8 cellular contexts compared by ENCODE assay signal in the genomic region with DNA sequence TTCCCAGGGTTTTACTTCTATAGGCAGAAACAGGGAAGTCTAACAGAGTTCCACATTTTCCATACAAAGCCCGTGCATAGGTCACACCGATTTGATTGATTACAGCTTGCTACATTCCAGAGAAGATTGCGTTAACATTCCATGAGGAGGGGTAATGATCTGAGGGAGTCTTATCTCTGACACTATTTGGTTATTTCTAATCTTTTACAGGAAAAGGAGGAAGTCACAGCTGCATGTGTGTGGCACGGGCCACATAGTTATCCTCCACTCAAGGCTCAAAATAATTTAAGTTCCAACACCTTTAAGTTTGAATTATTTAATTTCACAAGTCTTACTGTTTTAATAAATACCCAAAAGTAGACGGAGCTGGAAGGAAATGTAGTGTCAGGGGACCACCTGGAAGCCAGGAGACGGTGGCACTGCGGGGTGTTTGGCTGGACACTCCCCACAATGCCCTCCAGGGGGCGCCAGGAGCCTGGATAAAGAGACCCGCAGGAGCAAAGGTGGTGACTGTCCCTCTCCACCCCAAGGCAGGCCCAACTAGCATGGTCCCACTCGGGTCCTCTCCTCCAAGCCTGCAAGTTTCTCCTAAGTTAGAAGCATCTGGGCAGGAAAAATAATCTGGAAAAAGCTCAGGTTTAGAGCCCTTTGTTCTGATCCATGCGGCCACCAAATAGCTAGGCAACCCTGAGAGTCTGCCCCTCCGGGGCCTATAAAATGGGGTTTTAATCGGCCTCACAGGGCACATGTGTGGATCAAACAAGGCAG. TPM values are rescaled to one million over a fixed set of nuclear protein-coding genes. Genes with fewer than 3 reads are reported as not detected.
DNase-seq lines count a peak whose midpoint lies in the region; ATAC-seq and TF ChIP-seq lines count a peak whose summit lies in the region.

No MANE protein-coding gene starts in this region.

- no peaks in the 10 kb centered on the region for H3K79me2 ChIP-seq in GM23248 (ENCODE audit: insufficient read depth)

- no peak for ATAC-seq in HG03097 (IDR thresholded peaks at IDR 0.05; ENCODE audit: low FRiP score, unreplicated experiment)

- H3K4me2 ChIP-seq in GM23248 (ENCODE audit: unreplicated experiment), result no peak overlapping the region

- H3K27ac ChIP-seq in AG04450 (ENCODE audit: low read depth, low read length), result no peak overlapping the region
- no peak overlapping the region for H3K27ac ChIP-seq in GM23248

- no peaks in the 10 kb centered on the region for H3K9me2 ChIP-seq in GM23248 (ENCODE audit: insufficient read depth)

- WGBS in GM23248 (ENCODE audit: low coverage in 1 of 2, low lambda C conversion rate in 2 of 2, missing lambda C conversion rate in 2 of 2), 2 experiments, result 34 to 35% methylated on average over 13 of the region's 13 CpGs

- DNase-seq in AG04450 (ENCODE audit: low read depth, low spot score), result no peak
- peak; percentile 67 for DNase-seq in GM23248
- peak; percentile 48 for DNase-seq in NCI-H510A (lab: John Stamatoyannopoulos, UW)
- peak; percentile 77 to 78 for DNase-seq in activated CD4-positive, alpha-beta T cell treated with anti-CD3 and anti-CD28 coated beads, Interleukin-2, amount 50 U/mL, for 4 hours
- DNase-seq in dermis microvascular lymphatic vessel endothelial cell (ENCODE audit: low read depth in 2 of 2), result peak; percentile 25 to 56
- DNase-seq in midbrain (lab: John Stamatoyannopoulos, UW), result peak; percentile 20
- DNase-seq in stimulated activated CD8-positive, alpha-beta memory T cell treated with anti-CD3 and anti-CD28 coated beads, Interleukin-4, amount 100 ng/mL, for 24 hours (ENCODE audit: low read depth), result peak; percentile 67

- H3F3A ChIP-seq in GM23248 (ENCODE audit: insufficient read depth), result no peaks in the 10 kb centered on the region

- no peaks in the 10 kb centered on the region for H3K36me3 ChIP-seq in GM23248 (ENCODE audit: low read depth)

- H3K4me1 ChIP-seq in GM23248 (ENCODE audit: insufficient read depth), result no peaks in the 10 kb centered on the region

- H4K20me1 ChIP-seq in GM23248 (ENCODE audit: insufficient read depth), result no peaks in the 10 kb centered on the region

- CTCF ChIA-PET in AG04450 (lab: Charles Lee), result interaction anchor here (0.6 to 15.3 kb wide), 69 partner anchors 10 to 1451 kb away, joined by 3 to 1204 read pairs (median 4); partner anchors contain the start of genes EIF4B, KRT18 and KRT8

- POLR2A ChIA-PET in AG04450 (lab: Yijun Ruan, JAX), result interaction anchor here (1.9 kb wide), 1 partner anchor 96 kb away, joined by 7 read pairs; no protein-coding TSS in a partner anchor

- no peak overlapping the region for H3K9ac ChIP-seq in GM23248

- H3K9me3 ChIP-seq in AG04450 (ENCODE audit: control insufficient read depth, insufficient read depth, low read length) (no peaks in the 10 kb centered on the region), GM23248 (ENCODE audit: low read depth) (no peaks in the 10 kb centered on the region)

- H2AFZ ChIP-seq in GM23248, result no peak overlapping the region

- TF ChIP-seq CTCF in AG04450 (IDR thresholded peaks at IDR 0.05; ENCODE audit: low read depth, low read length), result peak; percentile 96

- in situ Hi-C loops in GM23248 (cut with MboI), result loop anchor here (5.0 kb wide), 1 partner anchor 93 kb away; no protein-coding TSS in a partner anchor

- H3K27me3 ChIP-seq in AG04450 (ENCODE audit: control insufficient read depth, insufficient read depth, low read length) (no peaks in the 10 kb centered on the region), GM23248 (replicated peaks; ENCODE audit: insufficient read depth) (no peaks in the 10 kb centered on the region)

- H3K4me3 ChIP-seq in AG04450 (ENCODE audit: low read depth, low read length), result no peak overlapping the region
- H3K4me3 ChIP-seq in GM23248, result no peak overlapping the region

RNA-seq across cellular contexts. Expression of gene KRT8, which starts 20.2 kb away (rescaled TPM):
- polyA plus RNA-seq in AG04450 (2011; rRNA removed) (18.2 and 22.1 TPM in 2 replicates), GM23248 (2016; fragmentation: Nextera tagmentation; extraction: Ambion mirVana) (17.5 and 19.8 TPM in 2 replicates)
- 13.1 and 17.7 TPM in 2 replicates for polyA minus RNA-seq in AG04450 (2011; rRNA and poly(A)+ RNA removed)
- 5.5 and 12.9 TPM in 2 replicates for total RNA-seq in GM23248 (2014; rRNA removed; shearing (Covaris generic))
- 8.7 and 10.4 TPM in 2 replicates for total RNA-seq in dermis microvascular lymphatic vessel endothelial cell

RNA-seq across cellular contexts. Expression of gene KRT78, which starts 35.9 kb away (rescaled TPM):
- polyA plus RNA-seq in AG04450 (2011; rRNA removed) (not detected in 2 replicates), GM23248 (2016; fragmentation: Nextera tagmentation; extraction: Ambion mirVana) (not detected in 2 replicates)
- polyA minus RNA-seq in AG04450 (2011; rRNA and poly(A)+ RNA removed), result not detected in 2 replicates
- total RNA-seq in GM23248 (2014; rRNA removed; shearing (Covaris generic)), result not detected in 2 replicates
- not detected in 2 replicates for total RNA-seq in dermis microvascular lymphatic vessel endothelial cell

RNA-seq across cellular contexts. Expression of gene KRT79, which starts 50.6 kb away (rescaled TPM):
- polyA plus RNA-seq in AG04450 (2011; rRNA removed) (0.04 TPM in 1 of 2 replicates, not detected in the other), GM23248 (2016; fragmentation: Nextera tagmentation; extraction: Ambion mirVana) (0.15 TPM in 1 of 2 replicates, not detected in the other)
- not detected in 2 replicates for polyA minus RNA-seq in AG04450 (2011; rRNA and poly(A)+ RNA removed)
- not detected in 2 replicates for total RNA-seq in GM23248 (2014; rRNA removed; shearing (Covaris generic))
- total RNA-seq in dermis microvascular lymphatic vessel endothelial cell, result not detected in 2 replicates
